ENCODE assay signal across 27 cellular contexts in the genomic region with DNA sequence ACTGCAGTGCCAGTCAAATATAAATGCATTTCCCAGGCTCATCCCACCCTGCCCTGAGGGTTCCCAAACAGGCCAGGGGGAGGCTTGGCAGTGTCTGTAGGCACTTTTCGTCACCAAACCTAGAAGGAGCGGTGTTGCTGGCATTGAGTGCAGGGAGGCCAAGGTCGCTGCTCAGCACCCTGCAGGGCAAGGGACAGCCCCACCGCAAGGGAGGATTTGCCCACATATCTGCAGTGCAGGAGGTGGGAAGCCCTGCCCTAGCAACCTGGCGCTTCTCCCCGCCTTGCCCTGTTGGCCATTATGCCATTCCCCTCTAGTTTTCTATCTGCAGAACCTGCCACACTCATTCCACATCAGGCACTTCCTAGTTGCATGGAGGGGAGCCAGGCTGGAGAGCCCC.
"Had no signal": no experiment of that assay in that cellular context is flagged by ENCODE, and none has a peak within 500 bp of the region (broad histone marks: within the 10 kb centered on the region; RNA-seq: fewer than 3 reads in every experiment).

No MANE protein-coding gene starts in this region.

- DNase-seq: colonic mucosa; cortex of kidney; effector CD8-positive, alpha-beta T cell; effector memory CD8-positive, alpha-beta T cell; endodermal cell; erythroblast; foreskin keratinocyte; hypothalamus; immature natural killer cell; islet precursor cell; kidney; kidney glomerular epithelial cell; left colon; left ventricle myocardium inferior; lower lobe of right lung; mesenchymal stem cell; mucosa of descending colon had no signal

- H3K4me1 ChIP-seq: colonic mucosa, foreskin keratinocyte, gastroesophageal sphincter, heart left ventricle, left ventricle myocardium inferior, lower lobe of right lung had no signal

- FAIRE-seq: endometrium, frontal cortex, kidney had no signal

- ATAC-seq: effector memory CD8-positive, alpha-beta T cell; esophagus mucosa; foreskin keratinocyte; gastroesophageal sphincter; heart left ventricle; left colon; left lobe of liver; lower lobe of right lung; mucosa of descending colon had no signal

- H3K4me3 ChIP-seq: colonic mucosa, gastroesophageal sphincter, heart left ventricle, hepatocyte, left ventricle myocardium inferior, lower lobe of right lung, mucosa of descending colon had no signal

- H3K4me1 Mint-ChIP-seq: endodermal cell, immature natural killer cell, mesothelial cell of epicardium had no signal

- H3K27ac ChIP-seq: colonic mucosa, epithelial cell of prostate, foreskin keratinocyte, gastroesophageal sphincter, heart left ventricle, hepatocyte, left ventricle myocardium inferior, lower lobe of right lung had no signal

- H3K27me3 Mint-ChIP-seq: dendritic cell treated with granulocyte-macrophage colony-stimulating factor and Interleukin-4, amounts not matched to agents 40 ng/mL and 50 ng/mL, for 4 days; effector memory CD8-positive, alpha-beta T cell had no signal

- H3K4me3 Mint-ChIP-seq: dendritic cell treated with granulocyte-macrophage colony-stimulating factor and Interleukin-4, amounts not matched to agents 40 ng/mL and 50 ng/mL, for 4 days; effector memory CD8-positive, alpha-beta T cell; endodermal cell; immature natural killer cell; mesothelial cell of epicardium had no signal

- H3K27me3 ChIP-seq: colonic mucosa, foreskin keratinocyte, heart left ventricle, hepatocyte had no signal

- H3K36me3 ChIP-seq: colonic mucosa, gastroesophageal sphincter, heart left ventricle, left ventricle myocardium inferior, lower lobe of right lung had no signal

- H3K4me2 ChIP-seq: hepatocyte had no signal

- H3K36me3 Mint-ChIP-seq: immature natural killer cell, mesothelial cell of epicardium had no signal

- H3K27ac Mint-ChIP-seq: dendritic cell treated with granulocyte-macrophage colony-stimulating factor and Interleukin-4, amounts not matched to agents 40 ng/mL and 50 ng/mL, for 4 days; effector memory CD8-positive, alpha-beta T cell; endodermal cell; immature natural killer cell; mesothelial cell of epicardium had no signal

- H3K9me3 ChIP-seq: colonic mucosa, gastroesophageal sphincter, heart left ventricle, left ventricle myocardium inferior, lower lobe of right lung, mucosa of descending colon had no signal

- H3K79me2 ChIP-seq: hepatocyte had no signal

- H2AFZ ChIP-seq: hepatocyte had no signal
